ENCODE assay signal across 22 cellular contexts in the genomic region with DNA sequence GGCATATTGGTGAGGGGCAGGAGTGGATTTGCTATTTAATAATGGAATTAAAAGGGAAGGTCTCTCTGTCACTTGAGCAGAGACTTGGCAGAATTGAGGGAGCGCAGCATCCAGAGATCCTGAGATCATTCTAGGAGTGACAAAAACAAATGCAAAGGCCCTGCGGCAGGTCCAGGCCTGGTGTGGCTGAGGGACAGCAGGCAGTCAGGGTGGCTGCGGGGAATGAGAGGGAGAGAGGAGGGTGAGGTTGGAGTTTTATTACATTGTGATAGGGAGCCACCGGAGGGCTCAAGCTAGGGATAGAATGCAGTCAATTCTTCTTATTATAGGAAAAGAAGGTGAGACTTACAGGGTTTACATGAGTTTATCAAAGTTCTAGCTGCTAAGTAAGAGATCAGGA. TPM values are rescaled to one million over a fixed set of nuclear protein-coding genes. Genes with fewer than 3 reads are reported as not detected.
DNase-seq lines count a peak whose midpoint lies in the region; ATAC-seq, FAIRE-seq and TF ChIP-seq lines count a peak whose summit lies in the region.
"Had no signal": no experiment of that assay in that cellular context is flagged by ENCODE, and none has a peak within 500 bp of the region (broad histone marks: within the 10 kb centered on the region; RNA-seq: fewer than 3 reads in every experiment).

No MANE protein-coding gene starts in this region.

- ATAC-seq in Panc1, result peak; percentile 31; the same call in 1 of the 2 replicates
- no peak for ATAC-seq in GM18517 (IDR thresholded peaks at IDR 0.05; ENCODE audit: unreplicated experiment)
- ATAC-seq: GM12878 had no signal

- no peaks in the 10 kb centered on the region for H3K4me1 ChIP-seq in Panc1 (ENCODE audit: control insufficient read depth, insufficient read depth, low read length)
- peaks cover 9% of the 10 kb centered on the region for H3K4me1 ChIP-seq in keratinocyte (ENCODE audit: control insufficient read depth, extremely low read depth, insufficient read depth, low read length)
- H3K4me1 ChIP-seq in ovary (ENCODE audit: insufficient read depth), result no peaks in the 10 kb centered on the region
- H3K4me1 ChIP-seq: BE2C; BLaER1 treated with 17β-estradiol and CSF1 and Interleukin-3, amounts not matched to agents 10 nM and 100 nM had no signal

- peak overlapping the region; percentile 58 for H2AFZ ChIP-seq in keratinocyte (ENCODE audit: control insufficient read depth, low read length)
- H2AFZ ChIP-seq: GM23338 had no signal

- H3K9me3 Mint-ChIP-seq in endothelial cell (ENCODE audit: unreplicated experiment), result no peaks in the 10 kb centered on the region
- H3K9me3 Mint-ChIP-seq: CD14-positive monocyte; CD4-positive, alpha-beta T cell; CD8-positive, alpha-beta memory T cell; GM23338; H9; HFFc6 had no signal

- H3K36me3 ChIP-seq in Panc1 (ENCODE audit: control insufficient read depth, insufficient read depth, low read length) (no peaks in the 10 kb centered on the region), keratinocyte (ENCODE audit: control insufficient read depth in 2 of 2, extremely low read depth in 1 of 2, insufficient read depth in 2 of 2, low read length in 2 of 2) (no peaks in the 10 kb centered on the region), ovary (no peaks in the 10 kb centered on the region)
- H3K36me3 ChIP-seq: BE2C; BLaER1 treated with 17β-estradiol and CSF1 and Interleukin-3, amounts not matched to agents 10 nM and 100 nM had no signal

- no peak overlapping the region for H3K4me3 Mint-ChIP-seq in endothelial cell (ENCODE audit: unreplicated experiment)
- H3K4me3 Mint-ChIP-seq: CD14-positive monocyte; CD4-positive, alpha-beta T cell; CD8-positive, alpha-beta memory T cell; GM23338; H9; HFFc6 had no signal

- no peaks in the 10 kb centered on the region for H3K79me2 ChIP-seq in keratinocyte (ENCODE audit: control insufficient read depth, insufficient read depth, low read length)

- H3K27ac Mint-ChIP-seq in endothelial cell (ENCODE audit: unreplicated experiment), result no peak overlapping the region
- H3K27ac Mint-ChIP-seq: CD14-positive monocyte; CD4-positive, alpha-beta T cell; CD8-positive, alpha-beta memory T cell; GM23338; HFFc6 had no signal

- POLR2A ChIA-PET in Panc1 (lab: Charles Lee), result interaction anchor here (0.6 kb wide), 1 partner anchor 744 kb away, joined by 4 read pairs; no protein-coding TSS in a partner anchor

- 93 to 97% (median 93%) methylated on average over 4 of the region's 4 CpGs for WGBS in ovary, 3 donors

- H3K4me3 ChIP-seq in Panc1 (ENCODE audit: low read depth in 2 of 2, low read length in 2 of 2) (no peak overlapping the region), keratinocyte (ENCODE audit: control insufficient read depth in 2 of 3, extremely low read depth in 1 of 3, insufficient read depth in 2 of 3, low read depth in 1 of 3, low read length in 3 of 3) (no peak overlapping the region), ovary (no peak overlapping the region)
- H3K4me3 ChIP-seq: BLaER1 treated with 17β-estradiol and CSF1 and Interleukin-3, amounts not matched to agents 10 nM and 100 nM; GM12878; GM23338 had no signal

- dilution Hi-C loops in keratinocyte (cut with MboI; ENCODE audit: extremely low pct_ligation_motif_present, low sequenced_read_pairs), result no loop called here

- no peak for FAIRE-seq in keratinocyte (lab: Jason Lieb, UNC)
- FAIRE-seq: A204.1, D721Med, GM12878 had no signal

- no peaks in the 10 kb centered on the region for H4K20me1 ChIP-seq in keratinocyte (ENCODE audit: control insufficient read depth, extremely low read depth, insufficient read depth, low read length)
- H4K20me1 ChIP-seq: BLaER1 treated with 17β-estradiol and CSF1 and Interleukin-3, amounts not matched to agents 10 nM and 100 nM had no signal

- DNase-seq in Panc1 (ENCODE audit: low read depth, low spot score), result no peak
- no peak for DNase-seq in keratinocyte (ENCODE audit: low read depth, low spot score)
- no peak for DNase-seq in substantia nigra (lab: John Stamatoyannopoulos, UW)
- DNase-seq in endothelial cell (ENCODE audit: low spot score), result no peak
- no peak for DNase-seq in ovary
- DNase-seq: BE2C; CD4-positive, alpha-beta T cell; CD8-positive, alpha-beta memory T cell; DMS 273 treated with DMSO at 0.1 percent for 48 hours; DMS79; GDM1 had no signal

- no peak for TF ChIP-seq CTCF in Panc1 (IDR thresholded peaks at IDR 0.05)
- no peak for TF ChIP-seq CTCF in keratinocyte (optimal IDR thresholded peaks at IDR 0.05 in 1 of 3, IDR thresholded peaks at IDR 0.05 in 1 of 3, conservative IDR thresholded peaks at IDR 0.05 in 1 of 3; ENCODE audit: extremely low read depth in 1 of 3, insufficient read depth in 2 of 3, low read length in 3 of 3)
- TF ChIP-seq CTCF in endothelial cell (IDR thresholded peaks at IDR 0.05; ENCODE audit: unreplicated experiment), result no peak
- TF ChIP-seq CTCF in ovary (IDR thresholded peaks at IDR 0.05), result no peak

- no peak overlapping the region for H3K4me2 ChIP-seq in keratinocyte (ENCODE audit: control insufficient read depth, extremely low read depth, insufficient read depth, low read depth, low read length)
- H3K4me2 ChIP-seq: BLaER1 treated with 17β-estradiol and CSF1 and Interleukin-3, amounts not matched to agents 10 nM and 100 nM; GM23338 had no signal

- intact Hi-C loops in Panc1 (cut with micrococcal nuclease; ENCODE audit: unreplicated experiment) (no loop called here), ovary (cut with DNase I) (loop anchor here in 1 of 4 donors (5.0 kb wide), 1 partner anchor 86 kb away; no protein-coding TSS in a partner anchor)

- no peak overlapping the region for H3K27ac ChIP-seq in Panc1 (ENCODE audit: low read length)
- no peak overlapping the region for H3K27ac ChIP-seq in keratinocyte (ENCODE audit: control insufficient read depth, insufficient read depth, low read length)
- H3K27ac ChIP-seq in substantia nigra (ENCODE audit: low read depth, low read length, poor library complexity, severe bottlenecking), result peak overlapping the region; percentile 30
- H3K27ac ChIP-seq in ovary, result no peak overlapping the region
- H3K27ac ChIP-seq: BLaER1 treated with 17β-estradiol and CSF1 and Interleukin-3, amounts not matched to agents 10 nM and 100 nM had no signal

- no peaks in the 10 kb centered on the region for H3K27me3 Mint-ChIP-seq in endothelial cell (ENCODE audit: unreplicated experiment)
- H3K27me3 Mint-ChIP-seq: CD4-positive, alpha-beta T cell had no signal

- H3K4me1 Mint-ChIP-seq in endothelial cell (ENCODE audit: unreplicated experiment), result no peaks in the 10 kb centered on the region
- H3K4me1 Mint-ChIP-seq: CD14-positive monocyte; CD8-positive, alpha-beta memory T cell; GM23338; H9 had no signal

- peaks cover 4% of the 10 kb centered on the region for H3K36me3 Mint-ChIP-seq in endothelial cell (ENCODE audit: low read depth, unreplicated experiment)
- H3K36me3 Mint-ChIP-seq: CD14-positive monocyte; CD8-positive, alpha-beta memory T cell had no signal

- in situ Hi-C loops in Panc1 (cut with HindIII; ENCODE audit: low pct_unique_long_range_greater_than_20kb, low sequenced_read_pairs), result no loop called here

- no peak for TF ChIP-seq POLR2A in ovary (IDR thresholded peaks at IDR 0.05)

- no peak for TF ChIP-seq EP300 in ovary (IDR thresholded peaks at IDR 0.05)

- H3K9me3 ChIP-seq in Panc1 (ENCODE audit: control insufficient read depth, insufficient read depth, low read depth, low read length), result no peaks in the 10 kb centered on the region
- no peaks in the 10 kb centered on the region for H3K9me3 ChIP-seq in keratinocyte (ENCODE audit: control insufficient read depth, low read depth, low read length)
- H3K9me3 ChIP-seq in ovary, result no peaks in the 10 kb centered on the region
- H3K9me3 ChIP-seq: BE2C; BLaER1 treated with 17β-estradiol and CSF1 and Interleukin-3, amounts not matched to agents 10 nM and 100 nM had no signal

- no peak overlapping the region for H3K9ac ChIP-seq in keratinocyte (ENCODE audit: control insufficient read depth, extremely low read depth, insufficient read depth, low read length)
- H3K9ac ChIP-seq: BLaER1 treated with 17β-estradiol and CSF1 and Interleukin-3, amounts not matched to agents 10 nM and 100 nM had no signal

- H3K27me3 ChIP-seq in Panc1 (ENCODE audit: control insufficient read depth, insufficient read depth, low read length) (no peaks in the 10 kb centered on the region), keratinocyte (ENCODE audit: control insufficient read depth, extremely low read depth, insufficient read depth, low read length) (no peaks in the 10 kb centered on the region), ovary (no peaks in the 10 kb centered on the region)
- H3K27me3 ChIP-seq: BE2C; BLaER1 treated with 17β-estradiol and CSF1 and Interleukin-3, amounts not matched to agents 10 nM and 100 nM had no signal

- no TSS peak for BruUV-seq in Panc1 (replicated peaks; lab: Mats Ljungman, UMichigan)

- H3K9me1 ChIP-seq in keratinocyte (ENCODE audit: control insufficient read depth, extremely low read depth, insufficient read depth, low read length), result no peaks in the 10 kb centered on the region

- CTCF ChIA-PET in Panc1 (lab: Charles Lee), result no interaction called here

RNA-seq across cellular contexts. Expression of gene PBOV1, which starts 59.5 kb away (rescaled TPM):
- total RNA-seq in Panc1 (2021; ENCODE audit: unreplicated experiment) (not detected), endothelial cell (ENCODE audit: unreplicated experiment) (not detected), ovary (not detected)
- 0.08 TPM for polyA plus RNA-seq in Panc1 (2012; ENCODE audit: insufficient read length)
- polyA plus RNA-seq in keratinocyte (not detected in 3 replicates), ovary (not detected)
- polyA plus RNA-seq in keratinocyte (2011; ENCODE audit: low read depth), result not detected
- not detected in 2 replicates for polyA plus RNA-seq in keratinocyte (2011; cell fraction: cytosol; rRNA removed)
- not detected in 2 replicates for polyA plus RNA-seq in keratinocyte (2011; cell fraction: nucleus; rRNA removed)
- not detected in 2 replicates for polyA plus RNA-seq in keratinocyte (2012; ENCODE audit: low replicate concordance)
- polyA minus RNA-seq in keratinocyte, result not detected in 3 replicates
- not detected for polyA minus RNA-seq in keratinocyte (2011; cell fraction: cytosol; rRNA and poly(A)+ RNA removed)
- polyA minus RNA-seq in keratinocyte (2011; cell fraction: nucleus; rRNA and poly(A)+ RNA removed), result not detected in 2 replicates
- total RNA-seq: CD4-positive, alpha-beta T cell; CD8-positive, alpha-beta memory T cell; GM12878; GM23338; H4; H9; HFFc6 had no signal
- polyA plus RNA-seq: AG04450; CD14-positive monocyte; CD8-positive, alpha-beta memory T cell; GM12878; GM23338 had no signal
